ENCODE assay signal across 7 cellular contexts in genomic region chr17:44115585-44116415, GRCh38. TPM values are rescaled to one million over a fixed set of nuclear protein-coding genes. Genes with fewer than 3 reads are reported as not detected.
DNase-seq lines count a peak whose midpoint lies in the region; ATAC-seq and TF ChIP-seq lines count a peak whose summit lies in the region.

No MANE protein-coding gene starts in this region.

- H3K27me3 ChIP-seq in GM06990 (replicated peaks; ENCODE audit: control insufficient read depth, insufficient read depth, low read length) (no peaks in the 10 kb centered on the region), mesendoderm (ENCODE audit: insufficient read depth, low read length, poor library complexity) (no peaks in the 10 kb centered on the region)

- no peak overlapping the region for H2BK5ac ChIP-seq in mesendoderm (ENCODE audit: low read length)

- BruUV-seq in MCF 10A (replicated peaks; lab: Mats Ljungman, UMichigan): no TSS peak

- H3K56ac ChIP-seq in mesendoderm (ENCODE audit: low read length): no peak overlapping the region

- CTCF ChIA-PET in MCF 10A (lab: Yijun Ruan, JAX): interaction anchor here (0.5 to 1.9 kb wide), 17 partner anchors 11 to 237 kb away, joined by 3 to 7 read pairs (median 4); partner anchors contain the start of gene TMUB2

- no peak overlapping the region for H2BK15ac ChIP-seq in mesendoderm (replicated peaks; ENCODE audit: low read depth)

- no CpG with 5 or more reads among the region's 11 CpGs for WGBS in mesendoderm (ENCODE audit: extremely low coverage, insufficient coverage, low lambda C conversion rate)

- no peaks in the 10 kb centered on the region for H3K27me3 Mint-ChIP-seq in MCF 10A (ENCODE audit: insufficient read depth, unreplicated experiment)

- no peak overlapping the region for H3K4ac ChIP-seq in mesendoderm (ENCODE audit: low read depth, low read length)

- POLR2A ChIA-PET in MCF 10A (lab: Yijun Ruan, JAX): interaction anchor here (0.7 to 1.6 kb wide), 4 partner anchors 49 to 75 kb away, joined by 3 to 6 read pairs (median 3); partner anchors contain the start of genes LSM12 and TMUB2

- intact Hi-C loops in MCF 10A (cut with micrococcal nuclease): loop anchor here (1.0 kb wide), 1 partner anchor 74 kb away; no protein-coding TSS in a partner anchor

- peaks cover 18% of the 10 kb centered on the region for H3K79me2 ChIP-seq in mesendoderm (ENCODE audit: control insufficient read depth, insufficient read depth, low read length)

- H3K36me3 Mint-ChIP-seq in MCF 10A (ENCODE audit: insufficient read depth, unreplicated experiment): peaks cover 13% of the 10 kb centered on the region

- ATAC-seq in GM19035 (IDR thresholded peaks at IDR 0.05; ENCODE audit: unreplicated experiment) (no peak), HG02870 (IDR thresholded peaks at IDR 0.05; ENCODE audit: unreplicated experiment) (no peak)

- H3K4me2 ChIP-seq in mesendoderm (ENCODE audit: low read length): no peak overlapping the region

- H3K4me1 ChIP-seq in mesendoderm (ENCODE audit: control insufficient read depth, low read depth, low read length): peaks cover 11% of the 10 kb centered on the region

- no peak overlapping the region for H3K27ac Mint-ChIP-seq in MCF 10A (ENCODE audit: low read depth, unreplicated experiment)

- TF ChIP-seq CTCF in GM06990 (IDR thresholded peaks at IDR 0.05; ENCODE audit: insufficient read depth, low read length, poor library complexity, severe bottlenecking) (peak; percentile 81), MCF 10A (IDR thresholded peaks at IDR 0.05; ENCODE audit: unreplicated experiment) (peak; percentile 80)

- H3K9ac ChIP-seq in mesendoderm (ENCODE audit: low read length): no peak overlapping the region

- peaks cover 35% of the 10 kb centered on the region for H3K79me1 ChIP-seq in mesendoderm (ENCODE audit: low read length)

- no peak overlapping the region for H4K8ac ChIP-seq in mesendoderm (ENCODE audit: low read depth, low read length)

- H3K9me3 Mint-ChIP-seq in MCF 10A (ENCODE audit: unreplicated experiment): no peaks in the 10 kb centered on the region

- H3K4me3 Mint-ChIP-seq in MCF 10A (ENCODE audit: unreplicated experiment): no peak overlapping the region

- H4K5ac ChIP-seq in mesendoderm (ENCODE audit: low read length): no peak overlapping the region

- no peak overlapping the region for H3K18ac ChIP-seq in mesendoderm (ENCODE audit: low read length)

- H3K4me1 Mint-ChIP-seq in MCF 10A (ENCODE audit: insufficient read depth, unreplicated experiment): peaks cover 6% of the 10 kb centered on the region

- no peak overlapping the region for H2AK5ac ChIP-seq in mesendoderm (ENCODE audit: low read length)

- H3K23ac ChIP-seq in mesendoderm (ENCODE audit: low read length): no peak overlapping the region

- no peak overlapping the region for H3K27ac ChIP-seq in mesendoderm (ENCODE audit: low read depth, low read length)

- H2BK120ac ChIP-seq in mesendoderm (ENCODE audit: low read depth, low read length): no peak overlapping the region

- no peak for DNase-seq in GM06990 (ENCODE audit: extremely low read depth, insufficient read length)
- peak; percentile 49 to 53 for DNase-seq in NCI-H2081 (lab: John Stamatoyannopoulos, UW)
- no peak for DNase-seq in MCF 10A (ENCODE audit: unreplicated experiment)
- DNase-seq in mesendoderm: peak; percentile 54
- DNase-seq in GOT3 (lab: John Stamatoyannopoulos, UW): no peak

- H3K36me3 ChIP-seq in GM06990 (ENCODE audit: control insufficient read depth, insufficient read depth, low read length) (no peaks in the 10 kb centered on the region; the same call in none of the 2 replicates), mesendoderm (ENCODE audit: control insufficient read depth, insufficient read depth, low read length) (no peaks in the 10 kb centered on the region)

- H3K4me3 ChIP-seq in GM06990 (replicated peaks; ENCODE audit: low read depth, low read length) (no peak overlapping the region), mesendoderm (ENCODE audit: low read length) (no peak overlapping the region)

RNA-seq across cellular contexts. Expression of gene HDAC5, which starts 7.6 kb away (rescaled TPM):
- total RNA-seq in MCF 10A (2022): 12.1 TPM in 2 replicates
- 21.7 TPM for polyA plus RNA-seq in mesendoderm (2013, experiment 1 of 2)
- polyA plus RNA-seq in mesendoderm (2013, experiment 2 of 2): 20.8 TPM

RNA-seq across cellular contexts. Expression of gene HROB, which starts 25.9 kb away (rescaled TPM):
- 5.4 and 6.7 TPM in 2 replicates for total RNA-seq in MCF 10A (2022)
- polyA plus RNA-seq in mesendoderm (2013, experiment 1 of 2): 10.7 TPM
- 10.4 TPM for polyA plus RNA-seq in mesendoderm (2013, experiment 2 of 2)

RNA-seq across cellular contexts. Expression of gene G6PC3, which starts 45.3 kb away (rescaled TPM):
- 70.6 and 89.4 TPM in 2 replicates for total RNA-seq in MCF 10A (2022)
- polyA plus RNA-seq in mesendoderm (2013, experiment 1 of 2): 181 TPM
- 184 TPM for polyA plus RNA-seq in mesendoderm (2013, experiment 2 of 2)

RNA-seq across cellular contexts. Expression of gene LSM12, which starts 49.3 kb away (rescaled TPM):
- total RNA-seq in MCF 10A (2022): 87.9 and 101 TPM in 2 replicates
- polyA plus RNA-seq in mesendoderm (2013, experiment 1 of 2): 147 TPM
- 143 TPM for polyA plus RNA-seq in mesendoderm (2013, experiment 2 of 2)

RNA-seq across cellular contexts. Expression of gene ASB16, which starts 54.7 kb away (rescaled TPM):
- total RNA-seq in MCF 10A (2022): not detected in 2 replicates
- not detected for polyA plus RNA-seq in mesendoderm (2013, experiment 1 of 2)
- not detected for polyA plus RNA-seq in mesendoderm (2013, experiment 2 of 2)

Comparison
In these comparisons a context has a peak if more than half of its experiments do, and no peak if none do; other contexts are left out.
1. DNase-seq: peak in NCI-H2081 (2 of 2) and mesendoderm (single experiment); none in GM06990 (single experiment), MCF 10A (single experiment) and GOT3 (single experiment).